1 cellular context compared by ENCODE assay signal in genomic region chr1:18727956-18728355, GRCh38.
TF ChIP-seq lines count a peak whose summit lies in the region.

No MANE protein-coding gene starts in this region.

TF ChIP-seq in H1, 55 proteins besides CTCF, POLR2A, EP300 and RAD21 (continued from another document):
- TF ChIP-seq SIN3A (conservative IDR thresholded peaks at IDR 0.05 in 1 of 2, IDR thresholded peaks at IDR 0.05 in 1 of 2; ENCODE audit: low read depth in 1 of 2, low read length in 2 of 2) (no peak), CTBP2 (IDR thresholded peaks at IDR 0.05; ENCODE audit: borderline replicate concordance, insufficient read depth, insufficient read length, low read length) (no peak), USF2 (IDR thresholded peaks at IDR 0.05; ENCODE audit: low read length) (no peak), YY1 (IDR thresholded peaks at IDR 0.05; ENCODE audit: low read depth, low read length) (no peak), HDAC6 (IDR thresholded peaks at IDR 0.05; ENCODE audit: low read depth, low read length) (no peak)
